ENCODE assay signal across 27 cellular contexts in genomic region chr11:49442669-49443068, GRCh38.
DNase-seq lines count a peak whose midpoint lies in the region; ATAC-seq, FAIRE-seq and TF ChIP-seq lines count a peak whose summit lies in the region.
"Had no signal": no experiment of that assay in that cellular context is flagged by ENCODE, and none has a peak within 500 bp of the region (broad histone marks: within the 10 kb centered on the region; RNA-seq: fewer than 3 reads in every experiment).

No MANE protein-coding gene starts in this region.

- H2AFZ ChIP-seq in HepG2 (ENCODE audit: low read length) = no peak overlapping the region

- DNase-seq in HepG2 (ENCODE audit: low spot score) = no peak
- peak; percentile 0 for DNase-seq in epithelial cell of esophagus (ENCODE audit: low read depth)
- DNase-seq in right lobe of liver = no peak
- DNase-seq in NCI-H1105 (lab: John Stamatoyannopoulos, UW) = no peak
- DNase-seq: 8988T; ACHN; BE2C; C1 segment of cervical spinal cord; CD4-positive, alpha-beta memory T cell; CD4-positive, CD25-positive, alpha-beta regulatory T cell; CD8-positive, alpha-beta memory T cell; COR-L47; DMS 273 treated with DMSO at 0.1 percent for 48 hours; DMS153; DMS53; DMS79; DND-41; EL; GDM1 had no signal

- TF ChIP-seq EP300 in HepG2 (IDR thresholded peaks at IDR 0.05; ENCODE audit: low read depth in 2 of 2, low read length in 2 of 2) (no peak), HepG2 (CRISPR knock-in tag; IDR thresholded peaks at IDR 0.05; ENCODE audit: borderline replicate concordance) (no peak)

- H3K27me3 ChIP-seq in liver (ENCODE audit: control insufficient read depth in 4 of 4, insufficient read depth in 4 of 4, low read length in 3 of 4) (no peaks in the 10 kb centered on the region), HepG2 (ENCODE audit: control insufficient read depth in 1 of 2, insufficient read depth in 2 of 2, low read length in 2 of 2) (no peaks in the 10 kb centered on the region), right lobe of liver (no peaks in the 10 kb centered on the region)
- H3K27me3 ChIP-seq: BE2C, BLaER1 had no signal

- POLR2A ChIA-PET in HepG2 (lab: Yijun Ruan, JAX) = no interaction called here

- H3K9ac ChIP-seq in liver (ENCODE audit: low read depth in 1 of 2, low read length in 2 of 2) = no peak overlapping the region
- no peak overlapping the region for H3K9ac ChIP-seq in HepG2 (ENCODE audit: insufficient read depth, low read depth, low read length)
- H3K9ac ChIP-seq: BLaER1 had no signal

- H4K20me1 ChIP-seq in HepG2 (ENCODE audit: insufficient read depth, low read length) = no peaks in the 10 kb centered on the region
- H4K20me1 ChIP-seq: BLaER1 had no signal

- CTCF ChIA-PET in HepG2 (lab: Yijun Ruan, JAX; ENCODE audit: low intra/inter-chr PET ratio, low total read pairs) = no interaction called here

- FAIRE-seq in HepG2 (lab: Jason Lieb, UNC) = no peak
- FAIRE-seq: A204.1, GM12878, GM12892, GM18507 had no signal

- H3K36me3 ChIP-seq in liver (ENCODE audit: control insufficient read depth in 4 of 4, insufficient read depth in 3 of 4, low read depth in 1 of 4, low read length in 3 of 4) = no peaks in the 10 kb centered on the region
- H3K36me3 ChIP-seq in HepG2 (replicated peaks in 1 of 2; ENCODE audit: control insufficient read depth in 1 of 2, insufficient read depth in 2 of 2, low read length in 2 of 2) = no peaks in the 10 kb centered on the region
- H3K36me3 ChIP-seq in right lobe of liver = no peaks in the 10 kb centered on the region
- H3K36me3 ChIP-seq: BE2C, BLaER1 had no signal

- H3K4me1 ChIP-seq in liver (ENCODE audit: control insufficient read depth in 4 of 4, insufficient read depth in 4 of 4, low read length in 3 of 4) (no peaks in the 10 kb centered on the region), HepG2 (ENCODE audit: insufficient read depth, low read length) (no peaks in the 10 kb centered on the region), right lobe of liver (peaks cover 0 to 7% (median 2%) of the 10 kb centered on the region in 4 donors)
- H3K4me1 ChIP-seq: BE2C, BLaER1 had no signal

- H3K9me3 ChIP-seq in liver (ENCODE audit: control insufficient read depth in 4 of 4, low read length in 3 of 4) = peaks cover 0 to 4% (median 0%) of the 10 kb centered on the region in 4 donors
- no peaks in the 10 kb centered on the region; the same call in 1 of the 2 replicates for H3K9me3 ChIP-seq in HepG2 (ENCODE audit: low read length)
- H3K9me3 ChIP-seq in right lobe of liver = no peaks in the 10 kb centered on the region
- H3K9me3 ChIP-seq: BE2C, BLaER1 had no signal

- no peak for TF ChIP-seq POLR2A in HepG2 (IDR thresholded peaks at IDR 0.05; ENCODE audit: insufficient read depth in 1 of 2, low read depth in 2 of 2, low read length in 2 of 2)
- TF ChIP-seq POLR2A in right lobe of liver (IDR thresholded peaks at IDR 0.05) = no peak

- H3K79me2 ChIP-seq in HepG2 (ENCODE audit: insufficient read depth, low read length) = no peaks in the 10 kb centered on the region

- no TSS peak for BruUV-seq in HepG2 (replicated peaks; lab: Mats Ljungman, UMichigan)

- no peak overlapping the region for H3K27ac ChIP-seq in liver (ENCODE audit: low read depth in 1 of 2, low read length in 2 of 2)
- no peak overlapping the region for H3K27ac ChIP-seq in HepG2 (ENCODE audit: extremely low read length, insufficient read depth, low read length)
- H3K27ac ChIP-seq in right lobe of liver = no peak overlapping the region
- H3K27ac ChIP-seq: BLaER1 had no signal

- no peak overlapping the region for H3K4me2 ChIP-seq in HepG2 (ENCODE audit: low read depth, low read length)
- H3K4me2 ChIP-seq: BLaER1 had no signal

- intact Hi-C loops in HepG2 (cut with micrococcal nuclease; ENCODE audit: unreplicated experiment) (no loop called here), right lobe of liver (cut with DNase I) (no loop called here)

- TF ChIP-seq CTCF in liver (IDR thresholded peaks at IDR 0.05; ENCODE audit: low read depth, low read length, missing input control) (no peak), HepG2 (CRISPR knock-in tag; IDR thresholded peaks at IDR 0.05) (no peak), epithelial cell of esophagus (IDR thresholded peaks at IDR 0.05; ENCODE audit: insufficient read depth, low read depth, low read length, missing control alignments) (no peak), right lobe of liver (IDR thresholded peaks at IDR 0.05) (no peak)

- in situ Hi-C loops in HepG2 (cut with HindIII; ENCODE audit: extremely low pct_ligation_motif_present, low pct_unique_long_range_greater_than_20kb) = no loop called here

- no peak for TF ChIP-seq RAD21 in liver (IDR thresholded peaks at IDR 0.05)
- no peak for TF ChIP-seq RAD21 in HepG2 (CRISPR knock-in tag; IDR thresholded peaks at IDR 0.05)

- no peak for ATAC-seq in HepG2
- ATAC-seq in right lobe of liver = peak in 3 of 4 donors; percentile 30 to 76 (median 67)
- no peak for ATAC-seq in HG03342 (IDR thresholded peaks at IDR 0.05; ENCODE audit: unreplicated experiment)
- no peak for ATAC-seq in HG03460 (IDR thresholded peaks at IDR 0.05; ENCODE audit: unreplicated experiment)
- ATAC-seq: GM12878 had no signal

- H3K4me3 ChIP-seq in liver (ENCODE audit: low read depth in 1 of 3, low read length in 3 of 3) (no peak overlapping the region), HepG2 (replicated peaks in 1 of 3; ENCODE audit: insufficient read depth in 1 of 3, low read depth in 2 of 3, low read length in 3 of 3) (no peak overlapping the region), epithelial cell of esophagus (ENCODE audit: low read length) (no peak overlapping the region), right lobe of liver (no peak overlapping the region)
- H3K4me3 ChIP-seq: BLaER1, GM12878 had no signal

TF ChIP-seq in liver, 16 proteins besides CTCF, POLR2A, EP300 and RAD21:
- TF ChIP-seq ATF3 (IDR thresholded peaks at IDR 0.05) (no peak), EGR1 (IDR thresholded peaks at IDR 0.05; ENCODE audit: low read depth in 2 of 2) (no peak), HNF4A (conservative IDR thresholded peaks at IDR 0.05) (no peak), YY1 (IDR thresholded peaks at IDR 0.05) (peak; percentile 37)
TF ChIP-seq in liver: peak in this region for 1.

TF ChIP-seq in HepG2, 621 proteins besides CTCF, POLR2A, EP300 and RAD21:
- TF ChIP-seq MXI1 (IDR thresholded peaks at IDR 0.05; ENCODE audit: borderline replicate concordance, low read depth, low read length) = no peak
- TF ChIP-seq NFRKB (IDR thresholded peaks at IDR 0.05) = no peak
- no peak for TF ChIP-seq ZNF674 (CRISPR knock-in tag; IDR thresholded peaks at IDR 0.05; ENCODE audit: low read depth)
- TF ChIP-seq HNRNPL (IDR thresholded peaks at IDR 0.05; ENCODE audit: low read depth, low read length) = no peak
- TF ChIP-seq LRRFIP1 (CRISPR knock-in tag; conservative IDR thresholded peaks at IDR 0.05) = no peak
- TF ChIP-seq ZBTB21 (CRISPR knock-in tag; IDR thresholded peaks at IDR 0.05) = no peak
- TF ChIP-seq YEATS2 (CRISPR knock-in tag; IDR thresholded peaks at IDR 0.05; ENCODE audit: borderline replicate concordance) = no peak
- TF ChIP-seq ZFP82 (CRISPR knock-in tag; IDR thresholded peaks at IDR 0.05; ENCODE audit: borderline replicate concordance) = no peak
- TF ChIP-seq ZNF232 (CRISPR knock-in tag; IDR thresholded peaks at IDR 0.05; ENCODE audit: borderline replicate concordance) = no peak
- TF ChIP-seq NFYC (CRISPR knock-in tag; IDR thresholded peaks at IDR 0.05) = no peak
- no peak for TF ChIP-seq ZBTB7B (CRISPR knock-in tag; IDR thresholded peaks at IDR 0.05)
- no peak for TF ChIP-seq ZNF33B (CRISPR knock-in tag; IDR thresholded peaks at IDR 0.05)
- TF ChIP-seq ADNP (CRISPR knock-in tag; IDR thresholded peaks at IDR 0.05) = no peak
- TF ChIP-seq PHF21A (CRISPR knock-in tag; IDR thresholded peaks at IDR 0.05) = no peak

Comparison
In these comparisons a context has a peak if more than half of its experiments do, and no peak if none do; other contexts are left out.
1. ATAC-seq: peak in right lobe of liver (3 of 4); none in HepG2 (single experiment), HG03342 (single experiment) and HG03460 (single experiment).